13 cellular contexts compared by ENCODE assay signal in genomic region chr18:33596178-33596854, GRCh38.
DNase-seq lines count a peak whose midpoint lies in the region; ATAC-seq and TF ChIP-seq lines count a peak whose summit lies in the region.
"Had no signal": no experiment of that assay in that cellular context is flagged by ENCODE, and none has a peak within 500 bp of the region (broad histone marks: within the 10 kb centered on the region; RNA-seq: fewer than 3 reads in every experiment).

No MANE protein-coding gene starts in this region.

- TF ChIP-seq CTCF in astrocyte of the cerebellum (IDR thresholded peaks at IDR 0.05; ENCODE audit: low read depth, low read length, missing control alignments) (no peak), GM13977 (IDR thresholded peaks at IDR 0.05; ENCODE audit: extremely low read depth, insufficient read depth, missing control alignments) (no peak)

- ATAC-seq in GM18861 (IDR thresholded peaks at IDR 0.05; ENCODE audit: unreplicated experiment) (no peak), GM21619 (IDR thresholded peaks at IDR 0.05; ENCODE audit: unreplicated experiment) (no peak)

- DNase-seq in NCI-H2029 (lab: John Stamatoyannopoulos, UW), result peak; percentile 26
- DNase-seq in NCI-H2029 treated with DMSO at 0.1 percent for 48 hours (lab: John Stamatoyannopoulos, UW), result no peak
- DNase-seq in astrocyte of the cerebellum (ENCODE audit: low read depth), result peak; percentile 39
- DNase-seq in fibroblast of the conjunctiva (ENCODE audit: low read depth), result peak; percentile 10
- DNase-seq in GM13977 (ENCODE audit: low spot score), result no peak
- no peak for DNase-seq in HK-2 (ENCODE audit: unreplicated experiment)
- DNase-seq: activated CD4-positive, CD25-positive, alpha-beta regulatory T cell treated with anti-CD3 and anti-CD28 coated beads, Interleukin-2, amount 50 U/mL, for 72 hours; Calu3; effector CD4-positive, alpha-beta T cell; NCI-H2171 treated with DMSO at 0.1 percent for 48 hours; nephron progenitor cell had no signal

- no peak overlapping the region for H3K4me3 ChIP-seq in astrocyte of the cerebellum (ENCODE audit: low read depth, low read length)

- in situ Hi-C loops in astrocyte of the cerebellum (cut with HindIII; ENCODE audit: low sequenced_read_pairs), result no loop called here
- in situ Hi-C loops in GM13977 (cut with MboI; ENCODE audit: low pct_unique_long_range_greater_than_20kb, low sequenced_read_pairs, unreplicated experiment), result no loop called here

Comparison
In these comparisons a context has a peak if more than half of its experiments do, and no peak if none do; other contexts are left out.
1. DNase-seq: peak in NCI-H2029 (single experiment), astrocyte of the cerebellum (single experiment) and fibroblast of the conjunctiva (single experiment); none in NCI-H2029 treated with DMSO at 0.1 percent for 48 hours (single experiment), GM13977 (single experiment) and HK-2 (single experiment).